Comparison of ENCODE assay signal across 8 cellular contexts in genomic region chr4:37383579-37384229, GRCh38.
DNase-seq lines count a peak whose midpoint lies in the region; ATAC-seq and TF ChIP-seq lines count a peak whose summit lies in the region.

No MANE protein-coding gene starts in this region.

- no peak overlapping the region for H3K9ac ChIP-seq in liver (ENCODE audit: low read depth in 1 of 2, low read length in 2 of 2)

- H3K4me3 ChIP-seq in liver (ENCODE audit: low read depth in 1 of 3, low read length in 3 of 3): no peak overlapping the region
- H3K4me3 ChIP-seq in vagina: no peak overlapping the region

- ATAC-seq in GM21786 (IDR thresholded peaks at IDR 0.05; ENCODE audit: unreplicated experiment): peak; percentile 75

- H3K9me3 ChIP-seq in liver (ENCODE audit: control insufficient read depth in 4 of 4, low read length in 3 of 4): no peaks in the 10 kb centered on the region
- no peaks in the 10 kb centered on the region for H3K9me3 ChIP-seq in vagina

- H3K9me3 Mint-ChIP-seq in activated CD4-positive, alpha-beta T cell treated with anti-CD3 and anti-CD28 coated beads, Interleukin-2, amount 10 ng/mL, durations not matched to agents 24 days and 14 days: no peaks in the 10 kb centered on the region

- DNase-seq in activated CD4-positive, alpha-beta T cell treated with anti-CD3 and anti-CD28 coated beads, Interleukin-2, amount 10 ng/mL, durations not matched to agents 24 days and 14 days: peak; percentile 73
- no peak for DNase-seq in activated CD4-positive, alpha-beta T cell treated with anti-CD3 and anti-CD28 coated beads for 1 hour
- DNase-seq in NCI-H187 (lab: John Stamatoyannopoulos, UW) (peak; percentile 23 to 48), astrocyte of the hippocampus (ENCODE audit: low read depth, low spot score) (peak; percentile 56), vagina (ENCODE audit: extremely low spot score in 2 of 2) (no peak)
- no peak for DNase-seq in activated effector memory CD4-positive, alpha-beta T cell treated with anti-CD3 and anti-CD28 coated beads, Interleukin-2, amount 50 U/mL, for 16 hours

- H3K36me3 Mint-ChIP-seq in activated CD4-positive, alpha-beta T cell treated with anti-CD3 and anti-CD28 coated beads, Interleukin-2, amount 10 ng/mL, durations not matched to agents 24 days and 14 days (ENCODE audit: low read depth): no peaks in the 10 kb centered on the region

- TF ChIP-seq RAD21 in liver (IDR thresholded peaks at IDR 0.05): peak; percentile 79 to 82

- H3K27me3 ChIP-seq in liver (ENCODE audit: control insufficient read depth in 4 of 4, insufficient read depth in 4 of 4, low read length in 3 of 4) (no peaks in the 10 kb centered on the region), vagina (no peaks in the 10 kb centered on the region)

- H3K27me3 Mint-ChIP-seq in activated CD4-positive, alpha-beta T cell treated with anti-CD3 and anti-CD28 coated beads, Interleukin-2, amount 10 ng/mL, durations not matched to agents 24 days and 14 days: no peaks in the 10 kb centered on the region

- no peak overlapping the region for H3K27ac ChIP-seq in liver (ENCODE audit: low read depth in 1 of 2, low read length in 2 of 2)
- H3K27ac ChIP-seq in vagina: no peak overlapping the region

- no peak overlapping the region for H3K4me3 Mint-ChIP-seq in activated CD4-positive, alpha-beta T cell treated with anti-CD3 and anti-CD28 coated beads, Interleukin-2, amount 10 ng/mL, durations not matched to agents 24 days and 14 days

- 36% methylated on average over 7 of the region's 7 CpGs for WGBS in liver

- H3K36me3 ChIP-seq in liver (ENCODE audit: control insufficient read depth in 4 of 4, insufficient read depth in 3 of 4, low read depth in 1 of 4, low read length in 3 of 4): no peaks in the 10 kb centered on the region
- H3K36me3 ChIP-seq in vagina: no peaks in the 10 kb centered on the region

- no peaks in the 10 kb centered on the region for H3K4me1 Mint-ChIP-seq in activated CD4-positive, alpha-beta T cell treated with anti-CD3 and anti-CD28 coated beads, Interleukin-2, amount 10 ng/mL, durations not matched to agents 24 days and 14 days

- TF ChIP-seq POLR2A in vagina (IDR thresholded peaks at IDR 0.05): no peak

- peaks cover 1 to 5% (median 3%) of the 10 kb centered on the region in 4 donors for H3K4me1 ChIP-seq in liver (ENCODE audit: control insufficient read depth in 4 of 4, insufficient read depth in 4 of 4, low read length in 3 of 4)
- no peaks in the 10 kb centered on the region for H3K4me1 ChIP-seq in vagina

- H3K27ac Mint-ChIP-seq in activated CD4-positive, alpha-beta T cell treated with anti-CD3 and anti-CD28 coated beads, Interleukin-2, amount 10 ng/mL, durations not matched to agents 24 days and 14 days: no peak overlapping the region

- intact Hi-C loops in activated CD4-positive, alpha-beta T cell treated with anti-CD3 and anti-CD28 coated beads, Interleukin-2, amount 10 ng/mL, durations not matched to agents 24 days and 14 days (cut with micrococcal nuclease): loop anchor here (10.0 kb wide), 1 partner anchor 969 kb away; no protein-coding TSS in a partner anchor
- intact Hi-C loops in vagina (cut with DNase I): no loop called here

- TF ChIP-seq CTCF in liver (IDR thresholded peaks at IDR 0.05; ENCODE audit: low read depth, low read length, missing input control) (peak; percentile 60), vagina (IDR thresholded peaks at IDR 0.05) (peak in 1 of 3 experiments; percentile 31)

TF ChIP-seq in liver, 16 proteins besides CTCF, POLR2A, EP300 and RAD21:
- TF ChIP-seq MAX (IDR thresholded peaks at IDR 0.05) (no peak), FOXA1 (IDR thresholded peaks at IDR 0.05) (no peak), REST (IDR thresholded peaks at IDR 0.05) (no peak), RXRA (IDR thresholded peaks at IDR 0.05) (peak in 1 of 2 donors; percentile 9), ZBTB33 (IDR thresholded peaks at IDR 0.05) (no peak), FOXA2 (IDR thresholded peaks at IDR 0.05) (no peak), HNF4G (IDR thresholded peaks at IDR 0.05) (peak; percentile 49), JUND (IDR thresholded peaks at IDR 0.05) (no peak), TAF1 (conservative IDR thresholded peaks at IDR 0.05) (no peak), NR2F2 (IDR thresholded peaks at IDR 0.05) (no peak), HNF4A (conservative IDR thresholded peaks at IDR 0.05) (peak; percentile 76 to 80), YY1 (IDR thresholded peaks at IDR 0.05) (peak; percentile 13), ATF3 (IDR thresholded peaks at IDR 0.05) (peak; percentile 18)
TF ChIP-seq in liver: peak in this region for 5.

Comparison
In these comparisons a context has a peak if more than half of its experiments do, and no peak if none do; other contexts are left out.
1. DNase-seq: peak in activated CD4-positive, alpha-beta T cell treated with anti-CD3 and anti-CD28 coated beads, Interleukin-2, amount 10 ng/mL, durations not matched to agents 24 days and 14 days (single experiment), NCI-H187 (2 of 2) and astrocyte of the hippocampus (single experiment); none in activated CD4-positive, alpha-beta T cell treated with anti-CD3 and anti-CD28 coated beads for 1 hour (single experiment), activated effector memory CD4-positive, alpha-beta T cell treated with anti-CD3 and anti-CD28 coated beads, Interleukin-2, amount 50 U/mL, for 16 hours (single experiment) and vagina (0 of 2).